In genomic region chr1:157963713-157964112, GRCh38 we compare ENCODE assay signal across 8 cellular contexts. TPM values are rescaled to one million over a fixed set of nuclear protein-coding genes. Genes with fewer than 3 reads are reported as not detected.
DNase-seq lines count a peak whose midpoint lies in the region; ATAC-seq and TF ChIP-seq lines count a peak whose summit lies in the region.

No MANE protein-coding gene starts in this region.

- H3K9me3 Mint-ChIP-seq in neural crest cell: no peaks in the 10 kb centered on the region

- TF ChIP-seq CTCF in esophagus squamous epithelium (IDR thresholded peaks at IDR 0.05): peak; percentile 74 to 97 (median 91)
- peak; percentile 99 for TF ChIP-seq CTCF in neural crest cell (conservative IDR thresholded peaks at IDR 0.05)
- TF ChIP-seq CTCF in transverse colon (IDR thresholded peaks at IDR 0.05): peak; percentile 91 to 95 (median 93)

- ATAC-seq in HG03354 (IDR thresholded peaks at IDR 0.05; ENCODE audit: poor library complexity, severe bottlenecking, unreplicated experiment): peak; percentile 64
- no peak for ATAC-seq in GM21423 (IDR thresholded peaks at IDR 0.05; ENCODE audit: unreplicated experiment)

- no peak for TF ChIP-seq EP300 in transverse colon (IDR thresholded peaks at IDR 0.05; ENCODE audit: low read depth)

- H3K36me3 ChIP-seq in esophagus squamous epithelium (no peaks in the 10 kb centered on the region), transverse colon (no peaks in the 10 kb centered on the region)

- H3K4me3 ChIP-seq in esophagus squamous epithelium (no peak overlapping the region), transverse colon (no peak overlapping the region)

- TF ChIP-seq POLR2A in esophagus squamous epithelium (IDR thresholded peaks at IDR 0.05): no peak
- no peak for TF ChIP-seq POLR2A in transverse colon (IDR thresholded peaks at IDR 0.05)

- 4 to 12% methylated on average over 4 to 5 of the region's 5 CpGs for WGBS in esophagus squamous epithelium, 2 donors
- 0 to 9% methylated on average over 2 to 5 of the region's 5 CpGs for WGBS in transverse colon (ENCODE audit: low coverage in 1 of 2), 2 donors

- H3K27ac ChIP-seq in esophagus squamous epithelium (no peak overlapping the region), transverse colon (no peak overlapping the region)

- H3K27me3 ChIP-seq in esophagus squamous epithelium (peaks cover 0 to 27% (median 0%) of the 10 kb centered on the region in 4 donors), transverse colon (no peaks in the 10 kb centered on the region)

- no peaks in the 10 kb centered on the region for H3K36me3 Mint-ChIP-seq in neural crest cell (ENCODE audit: low read depth)

- DNase-seq in Daoy (ENCODE audit: low read depth): peak; percentile 79
- DNase-seq in NOMO-1 treated with dmso at 0.1 percent for 144 hours (lab: John Stamatoyannopoulos, UW; ENCODE audit: unreplicated experiment): peak; percentile 12
- peak; percentile 30 for DNase-seq in activated T-cell treated with anti-CD3 and anti-CD28 coated beads for 4 hours
- no peak for DNase-seq in esophagus squamous epithelium (lab: John Stamatoyannopoulos, UW)
- DNase-seq in neural crest cell (ENCODE audit: low read depth, low spot score): peak; percentile 79
- peak; percentile 73 for DNase-seq in transverse colon

- H3K4me3 Mint-ChIP-seq in neural crest cell: no peak overlapping the region

- H3K4me1 ChIP-seq in esophagus squamous epithelium: peaks cover 0 to 10% (median 6%) of the 10 kb centered on the region in 3 donors
- H3K4me1 ChIP-seq in transverse colon: peaks cover 5 to 22% (median 15%) of the 10 kb centered on the region in 4 donors

- H3K27ac Mint-ChIP-seq in neural crest cell (ENCODE audit: unreplicated experiment): no peak overlapping the region

- H3K9me3 ChIP-seq in esophagus squamous epithelium: no peaks in the 10 kb centered on the region
- no peaks in the 10 kb centered on the region for H3K9me3 ChIP-seq in transverse colon

- peaks cover 9% of the 10 kb centered on the region for H3K4me1 Mint-ChIP-seq in neural crest cell

- peaks cover 39% of the 10 kb centered on the region for H3K27me3 Mint-ChIP-seq in neural crest cell (ENCODE audit: low read depth)

- intact Hi-C loops in esophagus squamous epithelium (cut with DNase I): no loop called here
- intact Hi-C loops in transverse colon (cut with DNase I; ENCODE audit: low total_unique reads): loop anchor here (5.0 kb wide), 1 partner anchor 164 kb away; a partner anchor contains a TSS

- in situ Hi-C loops in transverse colon (cut with MboI; ENCODE audit: low pct_ligation_motif_present in 1 of 4, low pct_unique_long_range_greater_than_20kb in 1 of 4, low sequenced_read_pairs in 3 of 4): loop anchor here in 3 of 4 donors (10.0 kb wide), 1 partner anchor 161 kb away; a partner anchor contains a TSS

RNA-seq across cellular contexts. Expression of gene KIRREL1, which starts 29.7 kb away (rescaled TPM):
- 42.6 and 46.0 TPM in 2 replicates for total RNA-seq in Daoy (2014; rRNA removed; shearing (Covaris generic))
- total RNA-seq in esophagus squamous epithelium: 10 to 100 TPM in 3 of 4 donors, 1 to 10 TPM in 1; 3.6 to 18.9 (median 15.2) TPM
- total RNA-seq in neural crest cell: 64.9 and 68.0 TPM in 2 replicates
- total RNA-seq in transverse colon: 10 to 100 TPM in 2 of 4 donors, 1 to 10 TPM in 2; 8.2 to 18.3 (median 12.6) TPM
